In the genomic region with DNA sequence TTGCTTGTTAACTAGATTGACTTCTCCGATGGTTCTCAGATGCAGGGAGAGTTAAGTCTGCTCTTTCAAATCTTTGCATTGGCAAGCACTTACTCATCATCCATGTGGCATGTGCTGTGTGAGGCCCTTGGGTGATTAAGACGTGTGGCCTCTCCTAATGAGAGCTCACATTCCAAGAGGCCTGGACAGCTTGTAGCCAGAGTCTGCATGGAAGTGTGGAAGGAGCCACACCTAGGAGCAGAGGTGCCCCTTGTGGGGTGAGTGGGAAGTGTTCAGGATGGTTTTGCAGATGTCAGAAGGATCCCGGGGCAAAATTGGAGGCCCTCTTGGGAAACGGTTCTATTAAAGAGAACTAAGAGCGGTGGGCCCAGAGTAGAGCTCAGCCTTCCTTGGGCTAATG, we compare ENCODE assay signal across 13 cellular contexts.
DNase-seq lines count a peak whose midpoint lies in the region; ATAC-seq and TF ChIP-seq lines count a peak whose summit lies in the region.
"Had no signal": no experiment of that assay in that cellular context is flagged by ENCODE, and none has a peak within 500 bp of the region (broad histone marks: within the 10 kb centered on the region; RNA-seq: fewer than 3 reads in every experiment).

No MANE protein-coding gene starts in this region.

- peaks cover 0 to 25% (median 4%) of the 10 kb centered on the region in 9 donors for H3K9me3 Mint-ChIP-seq in naive thymus-derived CD8-positive, alpha-beta T cell

- peak; percentile 37; the same call in 1 of the 2 replicates for TF ChIP-seq CTCF in C4-2B (conservative IDR thresholded peaks at IDR 0.05)

- H3K4me1 Mint-ChIP-seq in naive thymus-derived CD8-positive, alpha-beta T cell = peaks cover 0 to 8% (median 3%) of the 10 kb centered on the region in 4 donors
- H3K4me1 Mint-ChIP-seq: activated naive CD8-positive, alpha-beta T cell treated with anti-CD3 and anti-CD28 coated beads for 36 hours had no signal

- no peak for ATAC-seq in naive thymus-derived CD8-positive, alpha-beta T cell
- ATAC-seq in GM18517 (IDR thresholded peaks at IDR 0.05; ENCODE audit: unreplicated experiment) = no peak

- POLR2A ChIA-PET in naive thymus-derived CD8-positive, alpha-beta T cell (lab: Charles Lee) = no interaction called here

- H3K27ac Mint-ChIP-seq in naive thymus-derived CD8-positive, alpha-beta T cell = no peak overlapping the region
- H3K27ac Mint-ChIP-seq: activated naive CD8-positive, alpha-beta T cell treated with anti-CD3 and anti-CD28 coated beads for 36 hours had no signal

- no peak overlapping the region for H3K27ac ChIP-seq in C4-2B
- H3K27ac ChIP-seq in angular gyrus (ENCODE audit: low read depth, low read length) = peak overlapping the region; percentile 89
- H3K27ac ChIP-seq: left ventricle myocardium inferior had no signal

- peaks cover 0 to 5% (median 0%) of the 10 kb centered on the region in 5 donors for H3K27me3 Mint-ChIP-seq in naive thymus-derived CD8-positive, alpha-beta T cell
- H3K27me3 Mint-ChIP-seq: activated naive CD8-positive, alpha-beta T cell treated with anti-CD3 and anti-CD28 coated beads for 36 hours; CD4-positive, alpha-beta memory T cell had no signal

- no peak overlapping the region for H3K4me3 Mint-ChIP-seq in naive thymus-derived CD8-positive, alpha-beta T cell
- H3K4me3 Mint-ChIP-seq: activated naive CD8-positive, alpha-beta T cell treated with anti-CD3 and anti-CD28 coated beads for 36 hours had no signal

- DNase-seq in HuH-7 (ENCODE audit: low spot score) (peak; percentile 26), medulla oblongata (ENCODE audit: extremely low spot score) (peak; percentile 36), NCI-H526 (lab: John Stamatoyannopoulos, UW) (no peak), DMS114 treated with DMSO at 0.1 percent for 48 hours (lab: John Stamatoyannopoulos, UW; ENCODE audit: unreplicated experiment) (no peak)
- DNase-seq in naive thymus-derived CD8-positive, alpha-beta T cell = no peak
- DNase-seq: activated naive CD8-positive, alpha-beta T cell treated with anti-CD3 and anti-CD28 coated beads for 36 hours; CD4-positive, alpha-beta memory T cell; KBM-7; left ventricle myocardium inferior; NCI-H2107 had no signal

- H3K36me3 Mint-ChIP-seq in naive thymus-derived CD8-positive, alpha-beta T cell = peaks cover 0 to 6% (median 0%) of the 10 kb centered on the region in 3 donors
- H3K36me3 Mint-ChIP-seq: activated naive CD8-positive, alpha-beta T cell treated with anti-CD3 and anti-CD28 coated beads for 36 hours; CD4-positive, alpha-beta memory T cell had no signal

Comparison
In these comparisons a context has a peak if more than half of its experiments do, and no peak if none do; other contexts are left out.
1. DNase-seq: peak in HuH-7 (single experiment) and medulla oblongata (single experiment); none in NCI-H526 (0 of 2), naive thymus-derived CD8-positive, alpha-beta T cell (0 of 10) and DMS114 treated with DMSO at 0.1 percent for 48 hours (single experiment).